ENCODE assay signal across 15 cellular contexts in genomic region chr21:42395910-42396625, GRCh38. TPM values are rescaled to one million over a fixed set of nuclear protein-coding genes. Genes with fewer than 3 reads are reported as not detected.
DNase-seq lines count a peak whose midpoint lies in the region; ATAC-seq and TF ChIP-seq lines count a peak whose summit lies in the region.
"Had no signal": no experiment of that assay in that cellular context is flagged by ENCODE, and none has a peak within 500 bp of the region (broad histone marks: within the 10 kb centered on the region; RNA-seq: fewer than 3 reads in every experiment).

TMPRSS3 (minus strand) TSS chr21:42396052; CDS start chr21:42395417, 635 bp downstream.

- H3K36me3 Mint-ChIP-seq in Calu3 (ENCODE audit: insufficient read depth, unreplicated experiment): no peaks in the 10 kb centered on the region

- dilution Hi-C loops in mammary epithelial cell (cut with HindIII; ENCODE audit: low sequenced_read_pairs): loop anchor here (10.0 kb wide), 1 partner anchor 49 kb away; no protein-coding TSS in a partner anchor

- DNase-seq in Calu3 (peak; percentile 43), NCI-H460 (ENCODE audit: extremely low read depth, low read depth) (peak; percentile 7), mammary epithelial cell (peak; percentile 57), prostate gland (ENCODE audit: low spot score) (peak; percentile 44), DMS153 (lab: John Stamatoyannopoulos, UW) (no peak), cerebellum (ENCODE audit: low spot score) (no peak)
- DNase-seq: activated CD4-positive, alpha-beta T cell treated with anti-CD3 and anti-CD28 coated beads for 4 hours; gastrocnemius medialis; HCEC 1CT; retina; stimulated activated CD4-positive, alpha-beta T cell treated with anti-CD3 and anti-CD28 coated beads, Interleukin-4, amount 100 ng/mL, for 24 hours; stimulated activated naive CD4-positive, alpha-beta T cell had no signal

- H3K27ac ChIP-seq in mammary epithelial cell (ENCODE audit: insufficient read depth, low read depth, low read length) (no peak within 1 kb of the TSS), prostate gland (no peak within 1 kb of the TSS)
- H3K27ac ChIP-seq: gastrocnemius medialis had no signal

- no peak for ATAC-seq in HG03521 (IDR thresholded peaks at IDR 0.05; ENCODE audit: unreplicated experiment)
- ATAC-seq in GM21717 (IDR thresholded peaks at IDR 0.05; ENCODE audit: unreplicated experiment): no peak
- ATAC-seq: SK-N-SH treated with all-trans-retinoic acid at 6 μM for 48 hours had no signal

- no peaks in the 10 kb centered on the region for H3K79me2 ChIP-seq in mammary epithelial cell (ENCODE audit: insufficient read depth, low read length)

- no peak within 1 kb of the TSS for H3K4me3 ChIP-seq in mammary epithelial cell (replicated peaks in 1 of 3; ENCODE audit: insufficient read depth in 1 of 3, low read depth in 2 of 3, low read length in 3 of 3)
- H3K4me3 ChIP-seq in prostate gland: no peak within 1 kb of the TSS
- H3K4me3 ChIP-seq: gastrocnemius medialis had no signal

- no peak for TF ChIP-seq CTCF in Calu3 (IDR thresholded peaks at IDR 0.05; ENCODE audit: unreplicated experiment)
- no peak for TF ChIP-seq CTCF in mammary epithelial cell (conservative IDR thresholded peaks at IDR 0.05 in 1 of 2, IDR thresholded peaks at IDR 0.05 in 1 of 2; ENCODE audit: extremely low read depth in 1 of 2, insufficient read depth in 1 of 2, low read depth in 1 of 2, low read length in 2 of 2)
- TF ChIP-seq CTCF in prostate gland (IDR thresholded peaks at IDR 0.05): no peak

- peaks cover 18% of the 10 kb centered on the region for H3K4me1 Mint-ChIP-seq in Calu3 (ENCODE audit: low read depth, unreplicated experiment)

- H3K27me3 ChIP-seq in mammary epithelial cell (ENCODE audit: insufficient read depth, low read length) (no peaks in the 10 kb centered on the region), prostate gland (replicated peaks; ENCODE audit: insufficient read depth) (no peaks in the 10 kb centered on the region)
- H3K27me3 ChIP-seq: gastrocnemius medialis had no signal

- H3K4me1 ChIP-seq in mammary epithelial cell (ENCODE audit: insufficient read depth, low read length): no peaks in the 10 kb centered on the region
- H3K4me1 ChIP-seq in prostate gland (replicated peaks): no peaks in the 10 kb centered on the region
- H3K4me1 ChIP-seq: gastrocnemius medialis had no signal

- H3K9ac ChIP-seq in mammary epithelial cell (ENCODE audit: insufficient read depth, low read length): no peak within 1 kb of the TSS

- CTCF ChIA-PET in Calu3 (lab: Charles Lee): no interaction called here
- CTCF ChIA-PET in mammary epithelial cell (lab: Charles Lee; ENCODE audit: low non-redundant PET): no interaction called here

- H3K36me3 ChIP-seq in mammary epithelial cell (ENCODE audit: insufficient read depth, low read length): no peaks in the 10 kb centered on the region
- H3K36me3 ChIP-seq in prostate gland: no peaks in the 10 kb centered on the region
- H3K36me3 ChIP-seq: gastrocnemius medialis had no signal

- BruUV-seq in Calu3 (replicated peaks; lab: Mats Ljungman, UMichigan): no TSS peak
- no TSS peak for BruUV-seq in mammary epithelial cell (replicated peaks; lab: Mats Ljungman, UMichigan)

- H3K27me3 Mint-ChIP-seq in Calu3 (ENCODE audit: unreplicated experiment): no peaks in the 10 kb centered on the region

- peak within 1 kb of the TSS; percentile 53 for H3K4me3 Mint-ChIP-seq in Calu3 (ENCODE audit: low read depth, unreplicated experiment)

- peak within 1 kb of the TSS; percentile 52 for H3K27ac Mint-ChIP-seq in Calu3 (ENCODE audit: unreplicated experiment)

- H3K9me3 ChIP-seq in mammary epithelial cell (replicated peaks; ENCODE audit: insufficient read depth, low read length) (no peaks in the 10 kb centered on the region), prostate gland (no peaks in the 10 kb centered on the region)
- H3K9me3 ChIP-seq: gastrocnemius medialis had no signal

- H3K4me2 ChIP-seq in mammary epithelial cell (ENCODE audit: insufficient read depth, low read depth, low read length): peak within 1 kb of the TSS; percentile 39

- 17% methylated on average over 17 of the region's 17 CpGs for WGBS in mammary epithelial cell (ENCODE audit: low coverage, missing lambda C conversion rate)
- 49% methylated on average over 17 of the region's 17 CpGs for WGBS in prostate gland

- no peak for TF ChIP-seq POLR2A in prostate gland (IDR thresholded peaks at IDR 0.05)

- H2AFZ ChIP-seq in mammary epithelial cell (ENCODE audit: low read depth, low read length): peak within 1 kb of the TSS; percentile 77

- H3K9me3 Mint-ChIP-seq in Calu3 (ENCODE audit: low read depth, unreplicated experiment): no peaks in the 10 kb centered on the region

- intact Hi-C loops in Calu3 (cut with micrococcal nuclease; ENCODE audit: unreplicated experiment) (no loop called here), mammary epithelial cell (cut with micrococcal nuclease) (no loop called here), prostate gland (cut with DNase I) (no loop called here)

- H4K20me1 ChIP-seq in mammary epithelial cell (ENCODE audit: insufficient read depth, low read length): no peaks in the 10 kb centered on the region

- in situ Hi-C loops in mammary epithelial cell (cut with MboI; ENCODE audit: low sequenced_read_pairs in 2 of 2): no loop called here

RNA-seq across cellular contexts. Expression of gene TMPRSS3, which starts in this region (rescaled TPM):
- total RNA-seq in Calu3 (2022) (10.3 and 14.0 TPM in 2 replicates), mammary epithelial cell (1 to 10 TPM in 1 of 2 donors, not detected in 1; 2.8 TPM), prostate gland (under 1 TPM; 0.27 to 0.34 TPM), cerebellum (0.09 TPM)
- 0.05 and 0.17 TPM in 2 replicates for total RNA-seq in NCI-H460 (2014; rRNA removed; shearing (Covaris generic))
- polyA plus RNA-seq in NCI-H460 (2014; cell fraction: nucleus; rRNA removed): not detected in 2 replicates
- polyA plus RNA-seq in mammary epithelial cell: not detected
- not detected for polyA minus RNA-seq in mammary epithelial cell
- total RNA-seq: gastrocnemius medialis had no signal

Comparison
In these comparisons a context has a peak if more than half of its experiments do, and no peak if none do; other contexts are left out.
1. Peak in DNase-seq in NCI-H460; RNA of the gene not detected or under 1 TPM.
2. Peak in DNase-seq in prostate gland; RNA of the gene not detected or under 1 TPM.
3. DNase-seq: peak in Calu3 (single experiment) and mammary epithelial cell (single experiment); none in DMS153 (single experiment) and cerebellum (single experiment).